Comparison of ENCODE assay signal across 20 cellular contexts in genomic region chr6:77123527-77123926, GRCh38.
"Had no signal": no experiment of that assay in that cellular context is flagged by ENCODE, and none has a peak within 500 bp of the region (broad histone marks: within the 10 kb centered on the region; RNA-seq: fewer than 3 reads in every experiment).

No MANE protein-coding gene starts in this region.

- H3K27ac Mint-ChIP-seq: naive B cell, nephron progenitor cell had no signal

- H3K4me1 Mint-ChIP-seq: naive B cell had no signal

- H3K27me3 ChIP-seq: colonic mucosa, gastrocnemius medialis, heart right ventricle, neutrophil, right atrium auricular region, stomach, transverse colon had no signal

- H3K9me3 ChIP-seq: colonic mucosa, gastrocnemius medialis, lower lobe of right lung, neutrophil, stomach, thoracic aorta, transverse colon had no signal

- H3K4me3 ChIP-seq: colonic mucosa, gastrocnemius medialis, heart right ventricle, left ventricle myocardium inferior, lower lobe of right lung, right atrium auricular region, stomach, thoracic aorta, transverse colon had no signal

- H3K36me3 Mint-ChIP-seq: naive B cell had no signal

- H3K4me3 Mint-ChIP-seq: naive B cell, nephron progenitor cell had no signal

- ATAC-seq: gastrocnemius medialis, heart right ventricle, left cardiac atrium, lower lobe of right lung had no signal

- H3K27me3 Mint-ChIP-seq: naive B cell had no signal

- DNase-seq: colonic mucosa; dermis blood vessel endothelial cell; gastrocnemius medialis; heart right ventricle; kidney; left cardiac atrium; left ventricle myocardium inferior; lower lobe of right lung; naive B cell; nephron progenitor cell; posterior cingulate gyrus; small intestine; stimulated activated CD4-positive, alpha-beta T cell treated with anti-CD3 and anti-CD28 coated beads, Interleukin-12 subunit alpha, Interleukin-12 subunit beta, amount 100 ng/mL, for 4 hours; stimulated activated naive CD4-positive, alpha-beta T cell; stomach; substantia nigra; transverse colon had no signal

- H3K4me1 ChIP-seq: colonic mucosa, gastrocnemius medialis, heart right ventricle, left ventricle myocardium inferior, lower lobe of right lung, right atrium auricular region, stomach, transverse colon had no signal

- H3K36me3 ChIP-seq: colonic mucosa, gastrocnemius medialis, heart right ventricle, left ventricle myocardium inferior, lower lobe of right lung, neutrophil, right atrium auricular region, stomach, thoracic aorta, transverse colon had no signal

- H3K27ac ChIP-seq: colonic mucosa, gastrocnemius medialis, heart right ventricle, left ventricle myocardium inferior, lower lobe of right lung, neutrophil, right atrium auricular region, stomach, thoracic aorta, transverse colon had no signal
